Comparison of ENCODE assay signal across 9 cellular contexts in genomic region chr11:102530558-102530957, GRCh38. TPM values are rescaled to one million over a fixed set of nuclear protein-coding genes. Genes with fewer than 3 reads are reported as not detected.
DNase-seq lines count a peak whose midpoint lies in the region; ATAC-seq, FAIRE-seq and TF ChIP-seq lines count a peak whose summit lies in the region.
"Had no signal": no experiment of that assay in that cellular context is flagged by ENCODE, and none has a peak within 500 bp of the region (broad histone marks: within the 10 kb centered on the region; RNA-seq: fewer than 3 reads in every experiment).

Gene MMP7, minus strand, starts transcription at chr11:102530747. Its CDS starts 47 bp downstream, at chr11:102530700.

- in situ Hi-C loops in HAP-1 (cut with MboI; ENCODE audit: low sequenced_read_pairs): no loop called here

- H3K36me3 ChIP-seq in lung (ENCODE audit: control insufficient read depth in 2 of 2, insufficient read depth in 2 of 2, low read length in 2 of 2): no peaks in the 10 kb centered on the region
- no peaks in the 10 kb centered on the region for H3K36me3 ChIP-seq in HAP-1 (replicated peaks)

- no peaks in the 10 kb centered on the region for H3K27me3 ChIP-seq in lung (ENCODE audit: control insufficient read depth, insufficient read depth)
- H3K27me3 ChIP-seq in HAP-1 (ENCODE audit: low read depth): no peaks in the 10 kb centered on the region; the same call in 1 of the 2 replicates

- peak within 1 kb of the TSS in 1 of 2 donors; percentile 52 for H3K27ac ChIP-seq in lung (ENCODE audit: low read depth in 1 of 2, low read length in 1 of 2)

- WGBS in lung, 2 donors: 29 to 35% methylated on average over 8 of the region's 8 CpGs

- peaks cover 0 to 2% of the 10 kb centered on the region in 2 donors for H3K9me3 ChIP-seq in lung (ENCODE audit: control insufficient read depth in 2 of 2, insufficient read depth in 1 of 2, low read length in 1 of 2)
- no peaks in the 10 kb centered on the region for H3K9me3 ChIP-seq in HAP-1

- ATAC-seq in HG03354 (IDR thresholded peaks at IDR 0.05; ENCODE audit: poor library complexity, severe bottlenecking, unreplicated experiment) (peak; percentile 59), lung (ENCODE audit: insufficient read depth, low FRiP score) (peak; percentile 61), GM19328 (IDR thresholded peaks at IDR 0.05; ENCODE audit: unreplicated experiment) (no peak)
- ATAC-seq: K562 had no signal

- DNase-seq in EL: peak; percentile 67
- peak; percentile 73 for DNase-seq in astrocyte of the hippocampus (ENCODE audit: low read depth, low spot score)
- no peak for DNase-seq in lung (ENCODE audit: low spot score)
- no peak for DNase-seq in NCI-H1417 treated with DMSO at 0.1 percent for 48 hours (lab: John Stamatoyannopoulos, UW)
- DNase-seq in HAP-1 (ENCODE audit: low spot score in 2 of 2): no peak
- no peak for DNase-seq in GM19239 (ENCODE audit: insufficient read length, low spot score)

- FAIRE-seq in GM19239 (lab: Jason Lieb, UNC): no peak
- FAIRE-seq: K562 had no signal

- H3K4me1 ChIP-seq in lung (ENCODE audit: control insufficient read depth in 2 of 2, insufficient read depth in 2 of 2, low read length in 2 of 2): peaks cover 0 to 1% of the 10 kb centered on the region in 2 donors
- no peaks in the 10 kb centered on the region for H3K4me1 ChIP-seq in HAP-1

- H3K4me3 ChIP-seq in lung (no peak within 1 kb of the TSS), HAP-1 (no peak within 1 kb of the TSS)
- H3K4me3 ChIP-seq: K562 had no signal

- no peak for TF ChIP-seq CTCF in lung (IDR thresholded peaks at IDR 0.05; ENCODE audit: control extremely low read depth, extremely low read depth)

RNA-seq across cellular contexts. Expression of gene MMP7, which starts in this region (rescaled TPM):
- 100 to 1,000 TPM in 1 of 2 donors, 10 to 100 TPM in 1; 30.4 to 433 TPM for total RNA-seq in lung
- 10 to 100 TPM; 17.9 to 21.9 TPM for polyA plus RNA-seq in lung
- polyA plus RNA-seq: K562 had no signal

Comparison
In these comparisons a context has a peak if more than half of its experiments do, and no peak if none do; other contexts are left out.
1. DNase-seq: peak in EL (single experiment) and astrocyte of the hippocampus (single experiment); none in lung (single experiment), NCI-H1417 treated with DMSO at 0.1 percent for 48 hours (single experiment), HAP-1 (0 of 2) and GM19239 (single experiment).